ENCODE assay signal across 19 cellular contexts in genomic region chr18:51021226-51021965, GRCh38.
"Had no signal": no experiment of that assay in that cellular context is flagged by ENCODE, and none has a peak within 500 bp of the region (broad histone marks: within the 10 kb centered on the region; RNA-seq: fewer than 3 reads in every experiment).

No MANE protein-coding gene starts in this region.

- DNase-seq: KBM-7, MG63, NCI-H1092, NCI-H1105 treated with DMSO at 0.1 percent for 48 hours, NCI-H1417 treated with DMSO at 0.1 percent for 48 hours, NCI-H146, NCI-H1694 treated with DMSO at 0.1 percent for 48 hours, NCI-H1930, NCI-H2081, NCI-H2107, NCI-H226, NCI-H446, NCI-H510A, NCI-H69, NCI-H774, Right ventricle myocardium superior, RPMI8226, SIG-M5, SK-N-SH had no signal
